13 cellular contexts compared by ENCODE assay signal in the genomic region with DNA sequence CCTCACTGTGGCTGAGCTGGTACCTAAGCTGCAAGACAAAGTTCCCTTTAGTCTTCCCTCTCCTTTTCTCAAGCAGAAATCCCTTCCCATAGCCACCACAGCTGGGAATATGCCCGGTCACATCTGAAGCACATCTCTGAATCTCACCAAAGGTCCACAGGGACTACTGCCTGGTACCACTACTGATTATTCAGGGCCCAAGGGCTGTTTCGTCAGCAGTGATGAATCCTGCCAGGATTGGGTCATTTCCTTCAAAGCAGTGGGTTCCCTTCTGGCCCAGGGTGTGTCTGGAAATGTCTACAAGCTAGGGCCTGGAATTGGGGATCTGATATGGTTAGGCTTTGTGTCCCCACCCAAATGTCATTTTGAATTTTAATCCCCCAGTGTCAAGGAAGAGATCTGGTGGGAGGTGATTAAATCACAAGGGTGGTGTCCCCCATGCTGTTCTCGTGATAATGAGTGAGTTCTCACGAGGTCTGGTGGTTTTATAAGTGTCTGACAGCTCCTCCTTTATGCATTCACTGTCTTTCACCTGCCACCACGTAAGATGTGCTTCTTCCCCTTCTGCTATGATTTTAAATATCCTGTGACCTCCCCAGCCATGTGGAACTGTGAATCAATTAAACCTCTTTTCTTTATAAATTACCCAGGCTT.
"Had no signal": no experiment of that assay in that cellular context is flagged by ENCODE, and none has a peak within 500 bp of the region (broad histone marks: within the 10 kb centered on the region; RNA-seq: fewer than 3 reads in every experiment).

No MANE protein-coding gene starts in this region.

- DNase-seq: activated CD4-positive, alpha-beta T cell treated with anti-CD3 and anti-CD28 coated beads, Interleukin-2, amount 50 U/mL, for 1 hour; activated naive CD8-positive, alpha-beta T cell treated with anti-CD3 and anti-CD28 coated beads for 36 hours; body of pancreas; esophagus squamous epithelium; immature natural killer cell; ovary had no signal

- ATAC-seq: body of pancreas, sciatic nerve had no signal

- H3K4me3 Mint-ChIP-seq: activated naive CD8-positive, alpha-beta T cell treated with anti-CD3 and anti-CD28 coated beads for 36 hours; activated T-helper 1 cell treated with anti-CD3 and anti-CD28 coated beads, Interleukin-12 subunit alpha, Interleukin-12 subunit beta, Interleukin-2, Interleukin-4 antibody, amounts not matched to agents 30 ng/mL and 10 ng/mL and 1 ng/mL, durations not matched to agents 14 hours and 24 hours and 36 hours; immature natural killer cell; stimulated activated naive CD8-positive, alpha-beta T cell treated with anti-CD3 and anti-CD28 coated beads, Interleukin-15, Interleukin-2, amounts not matched to agents 100 ng/mL and 50 ng/mL, for 24 hours; T-helper 2 cell treated with Interferon-gamma antibody and Interleukin-4, amounts not matched to agents 5 μg/mL and 100 μg/mL, for 36 hours; type B pancreatic cell had no signal

- H3K36me3 Mint-ChIP-seq: activated naive CD8-positive, alpha-beta T cell treated with anti-CD3 and anti-CD28 coated beads for 36 hours; immature natural killer cell; type B pancreatic cell had no signal

- H3K27ac ChIP-seq: body of pancreas, coronary artery, esophagus squamous epithelium, ovary had no signal

- H3K4me1 ChIP-seq: body of pancreas, esophagus squamous epithelium had no signal

- H3K9me3 ChIP-seq: body of pancreas, esophagus squamous epithelium, ovary had no signal

- H3K27me3 ChIP-seq: body of pancreas, esophagus squamous epithelium, ovary had no signal

- FAIRE-seq: frontal cortex had no signal

- H3K4me3 ChIP-seq: body of pancreas, coronary artery, esophagus squamous epithelium, ovary had no signal

- H3K4me1 Mint-ChIP-seq: activated naive CD8-positive, alpha-beta T cell treated with anti-CD3 and anti-CD28 coated beads for 36 hours; immature natural killer cell had no signal

- H3K36me3 ChIP-seq: esophagus squamous epithelium, ovary had no signal

- H3K27ac Mint-ChIP-seq: activated naive CD8-positive, alpha-beta T cell treated with anti-CD3 and anti-CD28 coated beads for 36 hours; activated T-helper 1 cell treated with anti-CD3 and anti-CD28 coated beads, Interleukin-12 subunit alpha, Interleukin-12 subunit beta, Interleukin-2, Interleukin-4 antibody, amounts not matched to agents 30 ng/mL and 10 ng/mL and 1 ng/mL, durations not matched to agents 14 hours and 24 hours and 36 hours; immature natural killer cell; stimulated activated naive CD8-positive, alpha-beta T cell treated with anti-CD3 and anti-CD28 coated beads, Interleukin-15, Interleukin-2, amounts not matched to agents 100 ng/mL and 50 ng/mL, for 24 hours; T-helper 2 cell treated with Interferon-gamma antibody and Interleukin-4, amounts not matched to agents 5 μg/mL and 100 μg/mL, for 36 hours; type B pancreatic cell had no signal

- H3K9me3 Mint-ChIP-seq: activated naive CD8-positive, alpha-beta T cell treated with anti-CD3 and anti-CD28 coated beads for 36 hours; activated T-helper 1 cell treated with anti-CD3 and anti-CD28 coated beads, Interleukin-12 subunit alpha, Interleukin-12 subunit beta, Interleukin-2, Interleukin-4 antibody, amounts not matched to agents 30 ng/mL and 10 ng/mL and 1 ng/mL, durations not matched to agents 14 hours and 24 hours and 36 hours; stimulated activated naive CD8-positive, alpha-beta T cell treated with anti-CD3 and anti-CD28 coated beads, Interleukin-15, Interleukin-2, amounts not matched to agents 100 ng/mL and 50 ng/mL, for 24 hours; T-helper 2 cell treated with Interferon-gamma antibody and Interleukin-4, amounts not matched to agents 5 μg/mL and 100 μg/mL, for 36 hours; type B pancreatic cell had no signal
